8 cellular contexts compared by ENCODE assay signal in genomic region chr17:56817066-56817465, GRCh38.
"Had no signal": no experiment of that assay in that cellular context is flagged by ENCODE, and none has a peak within 500 bp of the region (broad histone marks: within the 10 kb centered on the region; RNA-seq: fewer than 3 reads in every experiment).

No MANE protein-coding gene starts in this region.

- H3K36me3 ChIP-seq: HAP-1 had no signal

- ATAC-seq: HCT116 had no signal

- DNase-seq: GM23248, GOT3, H7, HFFc6, KBM-7 had no signal

- H3K4me2 ChIP-seq: KMS-11 had no signal

- H2AFZ ChIP-seq: GM23248 had no signal

- H3K9ac ChIP-seq: GM23248, KMS-11 had no signal

- H3K27ac ChIP-seq: GM23248, KMS-11 had no signal

- H3K4me3 ChIP-seq: GM23248, HAP-1 had no signal

- H3K9me3 ChIP-seq: HAP-1 had no signal
